ENCODE assay signal across 20 cellular contexts in genomic region chr3:140167600-140168281, GRCh38.
"Had no signal": no experiment of that assay in that cellular context is flagged by ENCODE, and none has a peak within 500 bp of the region (broad histone marks: within the 10 kb centered on the region; RNA-seq: fewer than 3 reads in every experiment).

No MANE protein-coding gene starts in this region.

- DNase-seq: activated CD4-positive, alpha-beta memory T cell treated with anti-CD3 and anti-CD28 coated beads for 36 hours; activated CD4-positive, alpha-beta T cell treated with anti-CD3 and anti-CD28 coated beads for 48 hours; activated effector memory CD4-positive, alpha-beta T cell treated with Interleukin-2 at 50 U/mL for 16 hours; activated naive CD4-positive, alpha-beta T cell treated with anti-CD3 and anti-CD28 coated beads for 36 hours; activated T-cell treated with anti-CD3 and anti-CD28 coated beads, Interleukin-2, amount 50 U/mL, for 72 hours; brain microvascular endothelial cell; caudate nucleus; effector memory CD8-positive, alpha-beta T cell; left ventricle myocardium inferior; naive thymus-derived CD8-positive, alpha-beta T cell; substantia nigra; SW 1271; T-helper 17 cell; thyroid gland; upper lobe of right lung had no signal

- H3K4me1 Mint-ChIP-seq: naive thymus-derived CD8-positive, alpha-beta T cell; T-helper 17 cell had no signal

- ATAC-seq: activated T-cell treated with anti-CD3 and anti-CD28 coated beads, Interleukin-2, amount 50 U/mL, for 72 hours; effector memory CD8-positive, alpha-beta T cell; T-helper 17 cell; upper lobe of right lung had no signal

- H3K9me3 ChIP-seq: esophagus muscularis mucosa, thyroid gland, upper lobe of right lung had no signal

- H3K27me3 Mint-ChIP-seq: activated CD4-positive, alpha-beta memory T cell treated with anti-CD3 and anti-CD28 coated beads for 36 hours had no signal

- H3K27ac ChIP-seq: brain microvascular endothelial cell, esophagus muscularis mucosa, left ventricle myocardium inferior, thyroid gland, upper lobe of right lung had no signal

- FAIRE-seq: endothelial cell of umbilical vein had no signal

- H3K27me3 ChIP-seq: brain microvascular endothelial cell, esophagus muscularis mucosa, thyroid gland, upper lobe of right lung had no signal

- H3K27ac Mint-ChIP-seq: activated CD4-positive, alpha-beta memory T cell treated with anti-CD3 and anti-CD28 coated beads for 36 hours; activated naive CD4-positive, alpha-beta T cell treated with anti-CD3 and anti-CD28 coated beads for 36 hours; activated T-cell treated with anti-CD3 and anti-CD28 coated beads, Interleukin-2, amount 50 U/mL, for 72 hours; effector memory CD8-positive, alpha-beta T cell; mesothelial cell of epicardium; naive thymus-derived CD8-positive, alpha-beta T cell; progenitor cell of endocrine pancreas; stimulated activated naive CD8-positive, alpha-beta T cell treated with anti-CD3 and anti-CD28 coated beads, Interleukin-15, Interleukin-2, amounts not matched to agents 100 ng/mL and 50 ng/mL, for 24 hours; T-helper 17 cell had no signal

- H3K9me3 Mint-ChIP-seq: activated CD4-positive, alpha-beta memory T cell treated with anti-CD3 and anti-CD28 coated beads for 36 hours; activated naive CD4-positive, alpha-beta T cell treated with anti-CD3 and anti-CD28 coated beads for 36 hours had no signal

- H3K4me3 Mint-ChIP-seq: activated CD4-positive, alpha-beta memory T cell treated with anti-CD3 and anti-CD28 coated beads for 36 hours; activated naive CD4-positive, alpha-beta T cell treated with anti-CD3 and anti-CD28 coated beads for 36 hours; activated T-cell treated with anti-CD3 and anti-CD28 coated beads, Interleukin-2, amount 50 U/mL, for 72 hours; effector memory CD8-positive, alpha-beta T cell; mesothelial cell of epicardium; naive thymus-derived CD8-positive, alpha-beta T cell; stimulated activated naive CD8-positive, alpha-beta T cell treated with anti-CD3 and anti-CD28 coated beads, Interleukin-15, Interleukin-2, amounts not matched to agents 100 ng/mL and 50 ng/mL, for 24 hours; T-helper 17 cell had no signal

- H3K36me3 ChIP-seq: brain microvascular endothelial cell, esophagus muscularis mucosa, left ventricle myocardium inferior, thyroid gland, upper lobe of right lung had no signal

- H3K36me3 Mint-ChIP-seq: activated CD4-positive, alpha-beta memory T cell treated with anti-CD3 and anti-CD28 coated beads for 36 hours; mesothelial cell of epicardium; naive thymus-derived CD8-positive, alpha-beta T cell had no signal

- H3K4me1 ChIP-seq: esophagus muscularis mucosa, left ventricle myocardium inferior, thyroid gland, upper lobe of right lung had no signal

- H3K4me3 ChIP-seq: esophagus muscularis mucosa, left ventricle myocardium inferior, thyroid gland, upper lobe of right lung had no signal
